24 cellular contexts compared by ENCODE assay signal in genomic region chr2:52526735-52527134, GRCh38.
DNase-seq lines count a peak whose midpoint lies in the region; ATAC-seq, FAIRE-seq and TF ChIP-seq lines count a peak whose summit lies in the region.
"Had no signal": no experiment of that assay in that cellular context is flagged by ENCODE, and none has a peak within 500 bp of the region (broad histone marks: within the 10 kb centered on the region; RNA-seq: fewer than 3 reads in every experiment).

No MANE protein-coding gene starts in this region.

- peaks cover 4% of the 10 kb centered on the region for H3K4me1 Mint-ChIP-seq in chondrocyte (ENCODE audit: low read depth)
- H3K4me1 Mint-ChIP-seq in osteocyte (ENCODE audit: unreplicated experiment) = peaks cover 20% of the 10 kb centered on the region
- H3K4me1 Mint-ChIP-seq: CD14-positive monocyte; CD8-positive, alpha-beta memory T cell had no signal

- H3K36me3 ChIP-seq in liver (ENCODE audit: control insufficient read depth in 4 of 4, insufficient read depth in 3 of 4, low read depth in 1 of 4, low read length in 3 of 4) (no peaks in the 10 kb centered on the region), HepG2 (replicated peaks in 1 of 2; ENCODE audit: control insufficient read depth in 1 of 2, insufficient read depth in 2 of 2, low read length in 2 of 2) (no peaks in the 10 kb centered on the region)
- H3K36me3 ChIP-seq: BE2C had no signal

- no peak overlapping the region for H2AFZ ChIP-seq in HepG2 (ENCODE audit: low read length)
- H2AFZ ChIP-seq: GM23338 had no signal

- H3K27ac Mint-ChIP-seq in chondrocyte (ENCODE audit: unreplicated experiment) = peak overlapping the region; percentile 5
- H3K27ac Mint-ChIP-seq in osteocyte (ENCODE audit: unreplicated experiment) = peak overlapping the region; percentile 54
- H3K27ac Mint-ChIP-seq: CD14-positive monocyte; CD4-positive, alpha-beta T cell; CD8-positive, alpha-beta memory T cell; GM23338; H9 had no signal

- H4K20me1 ChIP-seq in HepG2 (ENCODE audit: insufficient read depth, low read length) = no peaks in the 10 kb centered on the region
- H4K20me1 ChIP-seq: BLaER1 treated with 17β-estradiol and CSF1 and Interleukin-3, amounts not matched to agents 10 nM and 100 nM had no signal

- H3K4me1 ChIP-seq in liver (ENCODE audit: control insufficient read depth in 4 of 4, insufficient read depth in 4 of 4, low read length in 3 of 4) (peaks cover 0 to 1% (median 0%) of the 10 kb centered on the region in 4 donors), HepG2 (ENCODE audit: insufficient read depth, low read length) (no peaks in the 10 kb centered on the region)
- H3K4me1 ChIP-seq: A549, BE2C had no signal

- H3K27ac ChIP-seq in liver (ENCODE audit: low read depth in 1 of 2, low read length in 2 of 2) (no peak overlapping the region), HepG2 (ENCODE audit: extremely low read length, insufficient read depth, low read length) (no peak overlapping the region)
- H3K27ac ChIP-seq: A549; BLaER1 treated with 17β-estradiol and CSF1 and Interleukin-3, amounts not matched to agents 10 nM and 100 nM had no signal

- DNase-seq in HepG2 (ENCODE audit: low spot score) (no peak), chondrocyte (ENCODE audit: low spot score) (no peak), osteocyte (ENCODE audit: extremely low spot score, unreplicated experiment) (no peak), HTR-8/SVneo (ENCODE audit: insufficient read length, low spot score) (no peak)
- DNase-seq: 8988T; ACHN; AML-193; BE2C; CD4-positive, alpha-beta T cell; CD8-positive, alpha-beta memory T cell; DMS 273 treated with DMSO at 0.1 percent for 48 hours; DND-41; H9 had no signal

- TF ChIP-seq POLR2A in HepG2 (IDR thresholded peaks at IDR 0.05; ENCODE audit: insufficient read depth in 1 of 2, low read depth in 2 of 2, low read length in 2 of 2) = no peak

- TF ChIP-seq RAD21 in liver (IDR thresholded peaks at IDR 0.05) (no peak), HepG2 (CRISPR knock-in tag; IDR thresholded peaks at IDR 0.05) (no peak)

- FAIRE-seq in HepG2 (lab: Jason Lieb, UNC) (no peak), HTR-8/SVneo (lab: Jason Lieb, UNC) (no peak)
- FAIRE-seq: A549, D721Med, G401.6, GM12892, GM19239 had no signal

- H3K9me3 Mint-ChIP-seq in chondrocyte (ENCODE audit: low read depth) (no peaks in the 10 kb centered on the region), osteocyte (ENCODE audit: unreplicated experiment) (no peaks in the 10 kb centered on the region)
- H3K9me3 Mint-ChIP-seq: GM23338, H9 had no signal

- H3K4me3 ChIP-seq in liver (ENCODE audit: low read depth in 1 of 3, low read length in 3 of 3) = no peak overlapping the region
- no peak overlapping the region for H3K4me3 ChIP-seq in HepG2 (replicated peaks in 1 of 3; ENCODE audit: insufficient read depth in 1 of 3, low read depth in 2 of 3, low read length in 3 of 3)
- H3K4me3 ChIP-seq: A549; BLaER1 treated with 17β-estradiol and CSF1 and Interleukin-3, amounts not matched to agents 10 nM and 100 nM; GM23338 had no signal

- H3K4me3 Mint-ChIP-seq in chondrocyte (ENCODE audit: unreplicated experiment) = no peak overlapping the region
- no peak overlapping the region for H3K4me3 Mint-ChIP-seq in osteocyte (ENCODE audit: unreplicated experiment)
- H3K4me3 Mint-ChIP-seq: CD14-positive monocyte; CD4-positive, alpha-beta T cell; CD8-positive, alpha-beta memory T cell; GM23338; H9 had no signal

- H3K9ac ChIP-seq in liver (ENCODE audit: low read depth in 1 of 2, low read length in 2 of 2) = no peak overlapping the region
- no peak overlapping the region for H3K9ac ChIP-seq in HepG2 (ENCODE audit: insufficient read depth, low read depth, low read length)
- H3K9ac ChIP-seq: BLaER1 treated with 17β-estradiol and CSF1 and Interleukin-3, amounts not matched to agents 10 nM and 100 nM had no signal

- CTCF ChIA-PET in HepG2 (lab: Yijun Ruan, JAX; ENCODE audit: low intra/inter-chr PET ratio, low total read pairs) = no interaction called here

- no peak overlapping the region for H3K4me2 ChIP-seq in HepG2 (ENCODE audit: low read depth, low read length)
- H3K4me2 ChIP-seq: A549; BLaER1 treated with 17β-estradiol and CSF1 and Interleukin-3, amounts not matched to agents 10 nM and 100 nM; GM23338 had no signal

- WGBS in liver = 28% methylated on average over 1 of the region's 1 CpG
- WGBS in HepG2 (ENCODE audit: low lambda C conversion rate) = 0% methylated on average over 1 of the region's 1 CpG

- ATAC-seq in HepG2 (no peak), GM21576 (IDR thresholded peaks at IDR 0.05; ENCODE audit: unreplicated experiment) (no peak)
- ATAC-seq: A549, GM23338, HCT116 had no signal

- H3K27me3 ChIP-seq in liver (ENCODE audit: control insufficient read depth in 4 of 4, insufficient read depth in 4 of 4, low read length in 3 of 4) (no peaks in the 10 kb centered on the region), HepG2 (ENCODE audit: control insufficient read depth in 1 of 2, insufficient read depth in 2 of 2, low read length in 2 of 2) (no peaks in the 10 kb centered on the region)
- H3K27me3 ChIP-seq: BE2C; BLaER1 treated with 17β-estradiol and CSF1 and Interleukin-3, amounts not matched to agents 10 nM and 100 nM had no signal

- no peak for TF ChIP-seq CTCF in liver (IDR thresholded peaks at IDR 0.05; ENCODE audit: low read depth, low read length, missing input control)
- no peak for TF ChIP-seq CTCF in HepG2 (CRISPR knock-in tag; IDR thresholded peaks at IDR 0.05)
- TF ChIP-seq CTCF in chondrocyte (IDR thresholded peaks at IDR 0.05) = no peak
- TF ChIP-seq CTCF in osteocyte (IDR thresholded peaks at IDR 0.05) = no peak

- H3K36me3 Mint-ChIP-seq in chondrocyte (ENCODE audit: low read depth) (no peaks in the 10 kb centered on the region), osteocyte (ENCODE audit: unreplicated experiment) (no peaks in the 10 kb centered on the region)
- H3K36me3 Mint-ChIP-seq: CD14-positive monocyte had no signal

- H3K9me3 ChIP-seq in liver (ENCODE audit: control insufficient read depth in 4 of 4, low read length in 3 of 4) = no peaks in the 10 kb centered on the region
- H3K9me3 ChIP-seq in HepG2 (ENCODE audit: low read length) = peaks cover 8% of the 10 kb centered on the region; the same call in 1 of the 2 replicates
- H3K9me3 ChIP-seq: A549, BE2C had no signal

- intact Hi-C loops in HepG2 (cut with micrococcal nuclease; ENCODE audit: unreplicated experiment) = no loop called here

- H3K27me3 Mint-ChIP-seq in chondrocyte (ENCODE audit: low read depth) (no peaks in the 10 kb centered on the region), osteocyte (ENCODE audit: unreplicated experiment) (no peaks in the 10 kb centered on the region)
- H3K27me3 Mint-ChIP-seq: CD4-positive, alpha-beta T cell; CD8-positive, alpha-beta memory T cell had no signal

- POLR2A ChIA-PET in HepG2 (lab: Yijun Ruan, JAX) = no interaction called here

- TF ChIP-seq EP300 in HepG2 (IDR thresholded peaks at IDR 0.05; ENCODE audit: low read depth in 2 of 2, low read length in 2 of 2) (no peak), HepG2 (CRISPR knock-in tag; IDR thresholded peaks at IDR 0.05; ENCODE audit: borderline replicate concordance) (no peak)

- no TSS peak for BruUV-seq in HepG2 (replicated peaks; lab: Mats Ljungman, UMichigan)

- in situ Hi-C loops in HepG2 (cut with HindIII; ENCODE audit: extremely low pct_ligation_motif_present, low pct_unique_long_range_greater_than_20kb) = no loop called here

- no peaks in the 10 kb centered on the region for H3K79me2 ChIP-seq in HepG2 (ENCODE audit: insufficient read depth, low read length)

TF ChIP-seq in liver, 16 proteins besides CTCF, POLR2A, EP300 and RAD21:
- no peak for TF ChIP-seq RXRA (IDR thresholded peaks at IDR 0.05)
- peak; percentile 34 for TF ChIP-seq FOXA2 (IDR thresholded peaks at IDR 0.05)

TF ChIP-seq in HepG2, 621 proteins besides CTCF, POLR2A, EP300 and RAD21:
- TF ChIP-seq CC2D1A (CRISPR knock-in tag; IDR thresholded peaks at IDR 0.05) (no peak), FOXA3 (CRISPR knock-in tag; IDR thresholded peaks at IDR 0.05) (no peak), ZNF776 (CRISPR knock-in tag; IDR thresholded peaks at IDR 0.05) (no peak), MTF2 (CRISPR knock-in tag; IDR thresholded peaks at IDR 0.05; ENCODE audit: borderline replicate concordance) (no peak), HNF1A (IDR thresholded peaks at IDR 0.05; ENCODE audit: low read depth) (no peak), HNF1A (CRISPR knock-in tag; IDR thresholded peaks at IDR 0.05; ENCODE audit: borderline replicate concordance) (no peak)
